In genomic region chr17:74763565-74764387, GRCh38 we compare ENCODE assay signal across 15 cellular contexts. TPM values are rescaled to one million over a fixed set of nuclear protein-coding genes. Genes with fewer than 3 reads are reported as not detected.
A peak's percentile ranks its signal among the peaks of the same experiment; 100 is the strongest.
DNase-seq lines count a peak whose midpoint lies in the region; ATAC-seq and TF ChIP-seq lines count a peak whose summit lies in the region.
"Had no signal": no experiment of that assay in that cellular context is flagged by ENCODE, and none has a peak within 500 bp of the region (broad histone marks: within the 10 kb centered on the region; RNA-seq: fewer than 3 reads in every experiment).

No MANE protein-coding gene starts in this region.

- H3K9me2 ChIP-seq in GM23338 (ENCODE audit: insufficient read depth) = no peaks in the 10 kb centered on the region

- no peak overlapping the region for H3K4me3 Mint-ChIP-seq in GM23338
- H3K4me3 Mint-ChIP-seq in activated CD8-positive, alpha-beta T cell treated with anti-CD3 and anti-CD28 coated beads for 36 hours = no peak overlapping the region
- H3K4me3 Mint-ChIP-seq: activated CD4-positive, alpha-beta T cell treated with anti-CD3 and anti-CD28 coated beads, Interleukin-2, amount 10 ng/mL, durations not matched to agents 24 days and 14 days; activated T-helper 17 cell treated with anti-CD3 and anti-CD28 coated beads, Interleukin-2, amount 50 U/mL, for 72 hours had no signal

- H4K20me1 ChIP-seq in GM23338 (replicated peaks; ENCODE audit: insufficient read depth) = peaks cover 21% of the 10 kb centered on the region

- no peaks in the 10 kb centered on the region for H3K9me3 ChIP-seq in WERI-Rb-1 (ENCODE audit: severe bottlenecking)
- H3K9me3 ChIP-seq: ovary had no signal

- no peaks in the 10 kb centered on the region for H3F3A ChIP-seq in GM23338 (replicated peaks; ENCODE audit: low read depth)

- no peak overlapping the region for H3K27ac ChIP-seq in GM23338 (ENCODE audit: low read depth)
- no peak overlapping the region; the same call in 1 of the 2 replicates for H3K27ac ChIP-seq in WERI-Rb-1
- H3K27ac ChIP-seq: ovary had no signal

- POLR2A ChIA-PET in activated CD8-positive, alpha-beta T cell treated with anti-CD3 and anti-CD28 coated beads for 36 hours (lab: Charles Lee) = interaction anchor here (0.9 to 1.7 kb wide), 4 partner anchors 12 to 27 kb away, joined by 3 to 7 read pairs (median 5); partner anchors contain the start of genes NAT9 and RAB37

- CTCF ChIA-PET in activated CD8-positive, alpha-beta T cell treated with anti-CD3 and anti-CD28 coated beads for 36 hours (lab: Charles Lee) = interaction anchor here (0.6 to 1.8 kb wide), 3 partner anchors 18 to 102 kb away, joined by 3 to 5 read pairs (median 5); no protein-coding TSS in a partner anchor

- ATAC-seq in GM23338 = peak; percentile 45
- ATAC-seq in left colon = peak; percentile 88
- ATAC-seq in HG02884 (IDR thresholded peaks at IDR 0.05; ENCODE audit: unreplicated experiment) = no peak
- ATAC-seq in activated CD8-positive, alpha-beta T cell treated with anti-CD3 and anti-CD28 coated beads for 36 hours = no peak
- ATAC-seq: activated T-helper 17 cell treated with anti-CD3 and anti-CD28 coated beads, Interleukin-2, amount 50 U/mL, for 72 hours; stimulated activated naive CD8-positive, alpha-beta T cell treated with anti-CD3 and anti-CD28 coated beads, Interleukin-15, Interleukin-2, amounts not matched to agents 100 U/mL and 50 U/mL, for 24 hours had no signal

- H3K4me1 ChIP-seq in GM23338 (ENCODE audit: insufficient read depth) = peaks cover 27% of the 10 kb centered on the region

- DNase-seq in GM23338 (ENCODE audit: low spot score) (no peak), amniotic epithelial cell (ENCODE audit: low read depth) (peak; percentile 46), left colon (peak; percentile 78 to 82), retina (peak; percentile 65), NCI-H226 (no peak), WERI-Rb-1 (no peak)
- DNase-seq in activated CD8-positive, alpha-beta T cell treated with anti-CD3 and anti-CD28 coated beads for 36 hours = no peak
- DNase-seq: activated CD4-positive, alpha-beta T cell treated with anti-CD3 and anti-CD28 coated beads, Interleukin-2, amount 10 ng/mL, durations not matched to agents 24 days and 14 days; NCI-H2029; ovary; stimulated activated naive CD8-positive, alpha-beta T cell treated with anti-CD3 and anti-CD28 coated beads, Interleukin-15, Interleukin-2, amounts not matched to agents 100 U/mL and 50 U/mL, for 24 hours had no signal

- H3K27me3 ChIP-seq in GM23338 (ENCODE audit: insufficient read depth) (no peaks in the 10 kb centered on the region), WERI-Rb-1 (ENCODE audit: insufficient read depth, low read depth, severe bottlenecking) (no peaks in the 10 kb centered on the region)
- H3K27me3 ChIP-seq: ovary had no signal

- H3K36me3 ChIP-seq in GM23338 (ENCODE audit: insufficient read depth) = peaks cover 4% of the 10 kb centered on the region
- peaks cover 61% of the 10 kb centered on the region for H3K36me3 ChIP-seq in WERI-Rb-1
- H3K36me3 ChIP-seq: ovary had no signal

- peaks cover 27% of the 10 kb centered on the region for H3K79me2 ChIP-seq in GM23338 (replicated peaks; ENCODE audit: insufficient read depth)

- no peak overlapping the region for H3K27ac Mint-ChIP-seq in GM23338
- H3K27ac Mint-ChIP-seq in activated CD8-positive, alpha-beta T cell treated with anti-CD3 and anti-CD28 coated beads for 36 hours = no peak overlapping the region

- H3K4me2 ChIP-seq in GM23338 = no peak overlapping the region

- H3K4me3 ChIP-seq in GM23338 = no peak overlapping the region
- H3K4me3 ChIP-seq in WERI-Rb-1 (ENCODE audit: low read depth, low read length) = no peak overlapping the region
- H3K4me3 ChIP-seq: ovary had no signal

- no peak overlapping the region for H2AFZ ChIP-seq in GM23338

- peaks cover 45% of the 10 kb centered on the region for H3K4me1 Mint-ChIP-seq in GM23338
- peaks cover 35% of the 10 kb centered on the region for H3K4me1 Mint-ChIP-seq in activated CD8-positive, alpha-beta T cell treated with anti-CD3 and anti-CD28 coated beads for 36 hours (ENCODE audit: low read depth)

- peaks cover 16% of the 10 kb centered on the region for H3K36me3 Mint-ChIP-seq in GM23338 (ENCODE audit: low read depth)
- H3K36me3 Mint-ChIP-seq in activated CD8-positive, alpha-beta T cell treated with anti-CD3 and anti-CD28 coated beads for 36 hours (ENCODE audit: low read depth) = peaks cover 22% of the 10 kb centered on the region

- TF ChIP-seq CTCF in GM23338 (conservative IDR thresholded peaks at IDR 0.05; ENCODE audit: low read depth in 2 of 2) (no peak), WERI-Rb-1 (IDR thresholded peaks at IDR 0.05; ENCODE audit: low read depth, low read length) (no peak)
- no peak for TF ChIP-seq CTCF in activated CD8-positive, alpha-beta T cell treated with anti-CD3 and anti-CD28 coated beads for 36 hours (IDR thresholded peaks at IDR 0.05)

- intact Hi-C loops in left colon (cut with DNase I, micrococcal nuclease) = no loop called here
- intact Hi-C loops in activated CD8-positive, alpha-beta T cell treated with anti-CD3 and anti-CD28 coated beads for 36 hours (cut with micrococcal nuclease) = no loop called here

- peaks cover 17% of the 10 kb centered on the region for H3K27me3 Mint-ChIP-seq in GM23338 (ENCODE audit: insufficient read depth, low read depth, poor library complexity)
- no peaks in the 10 kb centered on the region for H3K27me3 Mint-ChIP-seq in activated CD8-positive, alpha-beta T cell treated with anti-CD3 and anti-CD28 coated beads for 36 hours
- H3K27me3 Mint-ChIP-seq: activated CD4-positive, alpha-beta T cell treated with anti-CD3 and anti-CD28 coated beads, Interleukin-2, amount 10 ng/mL, durations not matched to agents 24 days and 14 days; activated T-helper 17 cell treated with anti-CD3 and anti-CD28 coated beads, Interleukin-2, amount 50 U/mL, for 72 hours had no signal

- no peaks in the 10 kb centered on the region for H3K9me3 Mint-ChIP-seq in GM23338
- H3K9me3 Mint-ChIP-seq in activated CD8-positive, alpha-beta T cell treated with anti-CD3 and anti-CD28 coated beads for 36 hours = no peaks in the 10 kb centered on the region
- H3K9me3 Mint-ChIP-seq: activated CD4-positive, alpha-beta T cell treated with anti-CD3 and anti-CD28 coated beads, Interleukin-2, amount 10 ng/mL, durations not matched to agents 24 days and 14 days; activated T-helper 17 cell treated with anti-CD3 and anti-CD28 coated beads, Interleukin-2, amount 50 U/mL, for 72 hours had no signal

TF ChIP-seq in GM23338, 12 proteins besides CTCF, POLR2A, EP300 and RAD21 (continues in another document):
- TF ChIP-seq ZNF114 (CRISPR knock-in tag; IDR thresholded peaks at IDR 0.05) = no peak
- no peak for TF ChIP-seq JUNB (IDR thresholded peaks at IDR 0.05; ENCODE audit: unreplicated experiment)
- no peak for TF ChIP-seq EZH2phosphoT487 (IDR thresholded peaks at IDR 0.05; ENCODE audit: unreplicated experiment)
- no peak for TF ChIP-seq REST (IDR thresholded peaks at IDR 0.05; ENCODE audit: unreplicated experiment)

RNA-seq across cellular contexts. Expression of gene NAT9, which starts 12.4 kb away (rescaled TPM):
- 37.5 and 62.1 TPM in 2 replicates for total RNA-seq in GM23338 (2014; rRNA removed; shearing (Covaris generic))
- polyA plus RNA-seq in GM23338 (2016; fragmentation: Nextera tagmentation; extraction: Ambion mirVana) = 30.7 and 37.3 TPM in 2 replicates
- 10 to 100 TPM; 30.7 to 42.8 TPM for total RNA-seq in left colon
- total RNA-seq in activated CD8-positive, alpha-beta T cell treated with anti-CD3 and anti-CD28 coated beads for 36 hours = 10 to 100 TPM; 35.5 to 42.4 TPM

RNA-seq across cellular contexts. Expression of gene NHERF1, which starts 15.3 kb away (rescaled TPM):
- total RNA-seq in GM23338 (2014; rRNA removed; shearing (Covaris generic)) = 85.8 and 100 TPM in 2 replicates
- 48.8 and 49.3 TPM in 2 replicates for polyA plus RNA-seq in GM23338 (2016; fragmentation: Nextera tagmentation; extraction: Ambion mirVana)
- total RNA-seq in left colon = 100 to 1,000 TPM; 186 to 256 TPM
- total RNA-seq in activated CD8-positive, alpha-beta T cell treated with anti-CD3 and anti-CD28 coated beads for 36 hours = 100 to 1,000 TPM; 143 to 150 TPM

RNA-seq across cellular contexts. Expression of gene RAB37, which starts 26.7 kb away (rescaled TPM):
- total RNA-seq in GM23338 (2014; rRNA removed; shearing (Covaris generic)) = 3.4 and 5.2 TPM in 2 replicates
- polyA plus RNA-seq in GM23338 (2016; fragmentation: Nextera tagmentation; extraction: Ambion mirVana) = 3.3 and 3.6 TPM in 2 replicates
- total RNA-seq in left colon = 10 to 100 TPM in 1 of 2 donors, 1 to 10 TPM in 1; 7.6 to 14.2 TPM
- total RNA-seq in activated CD8-positive, alpha-beta T cell treated with anti-CD3 and anti-CD28 coated beads for 36 hours = 1 to 10 TPM; 6.6 to 6.7 TPM

RNA-seq across cellular contexts. Expression of gene CD300LF, which starts 51.1 kb away (rescaled TPM):
- total RNA-seq in GM23338 (2014; rRNA removed; shearing (Covaris generic)) = not detected in 2 replicates
- not detected in 2 replicates for polyA plus RNA-seq in GM23338 (2016; fragmentation: Nextera tagmentation; extraction: Ambion mirVana)
- total RNA-seq in left colon = 1 to 10 TPM in 1 of 2 donors, under 1 TPM in 1; 0.82 to 2.0 TPM
- not detected for total RNA-seq in activated CD8-positive, alpha-beta T cell treated with anti-CD3 and anti-CD28 coated beads for 36 hours
- total RNA-seq: activated CD4-positive, alpha-beta T cell treated with anti-CD3 and anti-CD28 coated beads, Interleukin-2, amount 10 ng/mL, durations not matched to agents 24 days and 14 days; activated T-helper 17 cell treated with anti-CD3 and anti-CD28 coated beads, Interleukin-2, amount 50 U/mL, for 72 hours; LHCN-M2 had no signal
- polyA plus RNA-seq: keratinocyte had no signal

Comparison
In these comparisons a context has a peak if more than half of its experiments do, and no peak if none do; other contexts are left out.
1. ATAC-seq: peak in GM23338 (single experiment) and left colon (single experiment); none in HG02884 (single experiment) and activated CD8-positive, alpha-beta T cell treated with anti-CD3 and anti-CD28 coated beads for 36 hours (single experiment).
2. DNase-seq: peak in amniotic epithelial cell (single experiment), left colon (2 of 2) and retina (single experiment); none in GM23338 (single experiment), activated CD8-positive, alpha-beta T cell treated with anti-CD3 and anti-CD28 coated beads for 36 hours (single experiment), NCI-H226 (single experiment) and WERI-Rb-1 (single experiment).